In genomic region chr4:122458625-122459024, GRCh38 we compare ENCODE assay signal across 8 cellular contexts. TPM values are rescaled to one million over a fixed set of nuclear protein-coding genes. Genes with fewer than 3 reads are reported as not detected.
A peak's percentile ranks its signal among the peaks of the same experiment; 100 is the strongest.
DNase-seq lines count a peak whose midpoint lies in the region; ATAC-seq, FAIRE-seq and TF ChIP-seq lines count a peak whose summit lies in the region.

No MANE protein-coding gene starts in this region.

- CTCF ChIA-PET in A549 (lab: Yijun Ruan, JAX) (interaction anchor here (1.1 to 1.5 kb wide), 2 partner anchors 8 to 120 kb away, joined by 3 read pairs; no protein-coding TSS in a partner anchor), HEK293T (lab: Yijun Ruan, JAX) (no interaction called here)
- CTCF ChIA-PET in activated CD4-positive, alpha-beta T cell treated with anti-CD3 and anti-CD28 coated beads for 36 hours (lab: Charles Lee), result interaction anchor here (0.6 to 1.9 kb wide), 13 partner anchors 9 to 558 kb away, joined by 3 to 23 read pairs (median 4); no protein-coding TSS in a partner anchor

- peak overlapping the region; percentile 62 for H3K4me3 Mint-ChIP-seq in activated CD4-positive, alpha-beta T cell treated with anti-CD3 and anti-CD28 coated beads for 36 hours

- peaks cover 51% of the 10 kb centered on the region for H3K4me1 Mint-ChIP-seq in activated CD4-positive, alpha-beta T cell treated with anti-CD3 and anti-CD28 coated beads for 36 hours

- 7% methylated on average over 5 of the region's 5 CpGs for WGBS in A549 (ENCODE audit: missing lambda C conversion rate)

- H3K4me2 ChIP-seq in A549, result peak overlapping the region; percentile 83

- no peak for DNase-seq in A549 (ENCODE audit: low read depth in 1 of 2, low spot score in 1 of 2)
- DNase-seq in activated CD4-positive, alpha-beta T cell treated with anti-CD3 and anti-CD28 coated beads for 36 hours, result peak; percentile 74
- DNase-seq in fibroblast of villous mesenchyme (ENCODE audit: low read depth), result peak; percentile 28
- DNase-seq in thoracic aorta (ENCODE audit: low spot score), result no peak
- no peak for DNase-seq in HEK293T (ENCODE audit: extremely low spot score)
- no peak for DNase-seq in NCI-H1048 (lab: John Stamatoyannopoulos, UW)

- TF ChIP-seq CTCF in A549 (IDR thresholded peaks at IDR 0.05) (no peak), fibroblast of villous mesenchyme (IDR thresholded peaks at IDR 0.05; ENCODE audit: insufficient read depth, low read depth, low read length) (no peak), thoracic aorta (IDR thresholded peaks at IDR 0.05) (no peak)

- FAIRE-seq in A549 (lab: Jason Lieb, UNC), result no peak

- H3K4me3 ChIP-seq in A549 (peak overlapping the region; percentile 30; the same call in 2 of the 3 replicates), fibroblast of villous mesenchyme (ENCODE audit: low read depth, low read length) (peak overlapping the region; percentile 36), thoracic aorta (peak overlapping the region; percentile 61)

- POLR2A ChIA-PET in A549 (lab: Yijun Ruan, JAX) (no interaction called here), HEK293T (lab: Yijun Ruan, JAX) (no interaction called here)
- POLR2A ChIA-PET in activated CD4-positive, alpha-beta T cell treated with anti-CD3 and anti-CD28 coated beads for 36 hours (lab: Charles Lee), result interaction anchor here (0.8 to 3.3 kb wide), 8 partner anchors 45 to 252 kb away, joined by 3 to 12 read pairs (median 6); no protein-coding TSS in a partner anchor

- H3K27me3 Mint-ChIP-seq in activated CD4-positive, alpha-beta T cell treated with anti-CD3 and anti-CD28 coated beads for 36 hours, result no peaks in the 10 kb centered on the region

- no peaks in the 10 kb centered on the region for H3K36me3 ChIP-seq in thoracic aorta

- H3K9me3 ChIP-seq in A549 (no peaks in the 10 kb centered on the region), thoracic aorta (no peaks in the 10 kb centered on the region)

- H3K27ac ChIP-seq in A549, result no peak overlapping the region
- H3K27ac ChIP-seq in thoracic aorta, result no peak overlapping the region

- intact Hi-C loops in activated CD4-positive, alpha-beta T cell treated with anti-CD3 and anti-CD28 coated beads for 36 hours (cut with DNase I, micrococcal nuclease), result loop anchor here (1.0 to 5.0 kb wide), 9 partner anchors 49 to 1214 kb away; partner anchors contain the start of genes BBS12 (in 1 of the 2) and NUDT6 (in 1 of the 2)

- H3K36me3 Mint-ChIP-seq in activated CD4-positive, alpha-beta T cell treated with anti-CD3 and anti-CD28 coated beads for 36 hours (ENCODE audit: low read depth), result peaks cover 24% of the 10 kb centered on the region

- peak in 1 of 2 experiments; percentile 25; a peak in 1 of 6 replicates for ATAC-seq in A549
- peak; percentile 82 for ATAC-seq in GM19035 (IDR thresholded peaks at IDR 0.05; ENCODE audit: unreplicated experiment)
- peak; percentile 59 for ATAC-seq in HG03558 (IDR thresholded peaks at IDR 0.05; ENCODE audit: extremely low read depth, unreplicated experiment)
- ATAC-seq in activated CD4-positive, alpha-beta T cell treated with anti-CD3 and anti-CD28 coated beads for 36 hours, result peak; percentile 86
- no peak for ATAC-seq in thoracic aorta (ENCODE audit: insufficient number of reproducible peaks, low FRiP score, low read depth)

- peaks cover 1% of the 10 kb centered on the region for H3K9me3 Mint-ChIP-seq in activated CD4-positive, alpha-beta T cell treated with anti-CD3 and anti-CD28 coated beads for 36 hours (ENCODE audit: low read depth)

- H3K4me1 ChIP-seq in A549 (no peaks in the 10 kb centered on the region), thoracic aorta (ENCODE audit: control insufficient read depth in 1 of 2, low read depth in 2 of 2) (no peaks in the 10 kb centered on the region)

- TF ChIP-seq RAD21 in A549 (conservative IDR thresholded peaks at IDR 0.05 in 1 of 2, IDR thresholded peaks at IDR 0.05 in 1 of 2), result no peak

- H3K27me3 ChIP-seq in thoracic aorta (replicated peaks; ENCODE audit: insufficient read depth), result no peaks in the 10 kb centered on the region

- TF ChIP-seq POLR2A in A549 (IDR thresholded peaks at IDR 0.05; ENCODE audit: low read length), result no peak

- no peak for TF ChIP-seq EP300 in A549 (IDR thresholded peaks at IDR 0.05)

- H3K27ac Mint-ChIP-seq in activated CD4-positive, alpha-beta T cell treated with anti-CD3 and anti-CD28 coated beads for 36 hours, result peak overlapping the region; percentile 89

TF ChIP-seq in A549, 52 proteins besides CTCF, POLR2A, EP300 and RAD21:
- TF ChIP-seq SREBF2 (IDR thresholded peaks at IDR 0.05) (no peak), CBX2 (IDR thresholded peaks at IDR 0.05; ENCODE audit: borderline replicate concordance, low read depth) (no peak), MAZ (IDR thresholded peaks at IDR 0.05; ENCODE audit: borderline replicate concordance, low read depth, low read length) (no peak), PHF8 (IDR thresholded peaks at IDR 0.05; ENCODE audit: borderline replicate concordance, low read depth) (no peak), CEBPB (IDR thresholded peaks at IDR 0.05) (no peak), E2F6 (IDR thresholded peaks at IDR 0.05; ENCODE audit: borderline replicate concordance, low read depth) (no peak)

TF ChIP-seq in HEK293T, 16 proteins besides CTCF, POLR2A, EP300 and RAD21:
- no peak for TF ChIP-seq ARNT (IDR thresholded peaks at IDR 0.05)
- TF ChIP-seq BHLHE40 (IDR thresholded peaks at IDR 0.05; ENCODE audit: borderline replicate concordance), result no peak
- no peak for TF ChIP-seq FOXK2 (IDR thresholded peaks at IDR 0.05)
- TF ChIP-seq L3MBTL2 (conservative IDR thresholded peaks at IDR 0.05), result no peak
- TF ChIP-seq ELF4 (IDR thresholded peaks at IDR 0.05), result no peak
- no peak for TF ChIP-seq LEF1 (IDR thresholded peaks at IDR 0.05; ENCODE audit: borderline replicate concordance)
- no peak for TF ChIP-seq FOXM1 (IDR thresholded peaks at IDR 0.05; ENCODE audit: borderline replicate concordance)
- TF ChIP-seq HDGF (IDR thresholded peaks at IDR 0.05; ENCODE audit: borderline replicate concordance), result no peak
- no peak for TF ChIP-seq NFRKB (IDR thresholded peaks at IDR 0.05)
- TF ChIP-seq CTBP1 (IDR thresholded peaks at IDR 0.05; ENCODE audit: borderline replicate concordance), result no peak
- TF ChIP-seq SP1 (IDR thresholded peaks at IDR 0.05), result no peak
- TF ChIP-seq ZNF384 (IDR thresholded peaks at IDR 0.05), result no peak
- TF ChIP-seq FOXA1 (IDR thresholded peaks at IDR 0.05), result no peak
- no peak for TF ChIP-seq TARDBP (IDR thresholded peaks at IDR 0.05)
- no peak for TF ChIP-seq SUZ12 (IDR thresholded peaks at IDR 0.05)
- TF ChIP-seq PKNOX1 (IDR thresholded peaks at IDR 0.05), result no peak

RNA-seq across cellular contexts. Expression of gene IL2, which starts 2.1 kb away (rescaled TPM):
- polyA plus RNA-seq in A549 (2011; rRNA removed) (not detected in 2 replicates), A549 (2017; fragmentation: RNase III; extraction: RNeasy Plus Mini Kit Qiagen cat#74134 plus additional on column Dnase treatment) (not detected in 3 replicates)
- polyA plus RNA-seq in A549 (2012; cell fraction: cytosol; rRNA removed), result not detected in 2 replicates
- polyA plus RNA-seq in A549 (2012; cell fraction: nucleus; rRNA removed), result not detected in 2 replicates
- not detected in 2 replicates for polyA minus RNA-seq in A549 (2011; rRNA and poly(A)+ RNA removed)
- 100 to 1,000 TPM; 168 TPM for total RNA-seq in activated CD4-positive, alpha-beta T cell treated with anti-CD3 and anti-CD28 coated beads for 36 hours
- total RNA-seq in fibroblast of villous mesenchyme (not detected in 2 replicates), thoracic aorta (not detected)

Comparison
In these comparisons a context has a peak if more than half of its experiments do, and no peak if none do; other contexts are left out.
1. DNase-seq: peak in activated CD4-positive, alpha-beta T cell treated with anti-CD3 and anti-CD28 coated beads for 36 hours (single experiment) and fibroblast of villous mesenchyme (single experiment); none in A549 (0 of 2), thoracic aorta (single experiment), HEK293T (single experiment) and NCI-H1048 (single experiment).
2. RNA of gene IL2, which starts 2.1 kb away (total RNA-seq): 168 TPM in activated CD4-positive, alpha-beta T cell treated with anti-CD3 and anti-CD28 coated beads for 36 hours; not detected in thoracic aorta and not detected in fibroblast of villous mesenchyme; every median in the first group is over 100 times any median in the second.
3. Peak in every context shown above with its lines, with median percentiles within 50 percentile points of each other: H3K4me3 ChIP-seq.